ENCODE assay signal across 21 cellular contexts in the genomic region with DNA sequence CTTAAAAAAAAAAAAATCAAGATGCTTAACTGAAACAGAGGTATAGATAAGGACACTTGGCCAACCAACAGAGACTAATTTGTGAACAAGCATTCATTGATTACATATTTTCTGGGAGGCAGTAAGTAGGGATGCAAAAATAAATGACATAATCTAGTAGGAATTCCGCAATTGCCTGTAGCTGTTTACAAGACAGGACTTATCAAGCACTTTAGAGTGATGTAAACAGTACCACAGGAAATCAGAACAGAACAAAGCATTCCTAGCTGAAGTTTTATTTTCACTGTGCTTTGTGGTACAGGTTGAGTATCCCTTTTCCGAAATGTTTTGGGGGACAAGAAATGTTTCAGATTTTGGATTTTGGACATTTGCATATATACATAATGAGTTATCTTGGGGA.
DNase-seq lines count a peak whose midpoint lies in the region; ATAC-seq and TF ChIP-seq lines count a peak whose summit lies in the region.
"Had no signal": no experiment of that assay in that cellular context is flagged by ENCODE, and none has a peak within 500 bp of the region (broad histone marks: within the 10 kb centered on the region; RNA-seq: fewer than 3 reads in every experiment).

No MANE protein-coding gene starts in this region.

- H3K4me3 ChIP-seq in Panc1 (ENCODE audit: low read depth in 2 of 2, low read length in 2 of 2): no peak overlapping the region
- no peak overlapping the region for H3K4me3 ChIP-seq in fibroblast of lung (replicated peaks in 1 of 4; ENCODE audit: control extremely low read depth in 1 of 4, insufficient read depth in 1 of 4, low read depth in 3 of 4, low read length in 4 of 4)
- H3K4me3 ChIP-seq in CD8-positive, alpha-beta T cell (ENCODE audit: low read depth, low read length): no peak overlapping the region
- H3K4me3 ChIP-seq: coronary artery, pancreas, SJSA1 had no signal

- H3K9me3 Mint-ChIP-seq in CD8-positive, alpha-beta T cell: no peaks in the 10 kb centered on the region
- no peaks in the 10 kb centered on the region for H3K9me3 Mint-ChIP-seq in activated CD8-positive, alpha-beta memory T cell treated with anti-CD3 and anti-CD28 coated beads, Interleukin-2, amount 10 ng/mL, durations not matched to agents 7 days and 5 days (ENCODE audit: low read depth)
- H3K9me3 Mint-ChIP-seq: activated CD4-positive, alpha-beta memory T cell treated with anti-CD3 and anti-CD28 coated beads, Interleukin-2, amount 10 ng/mL, durations not matched to agents 7 days and 5 days; activated T-cell treated with anti-CD3 and anti-CD28 coated beads, Interleukin-2, amount 50 U/mL, for 24 hours; immature natural killer cell; naive thymus-derived CD4-positive, alpha-beta T cell; WTC11 had no signal

- no peaks in the 10 kb centered on the region for H3K27me3 Mint-ChIP-seq in CD8-positive, alpha-beta T cell (ENCODE audit: low read depth)
- H3K27me3 Mint-ChIP-seq in activated CD8-positive, alpha-beta memory T cell treated with anti-CD3 and anti-CD28 coated beads, Interleukin-2, amount 10 ng/mL, durations not matched to agents 7 days and 5 days: no peaks in the 10 kb centered on the region
- H3K27me3 Mint-ChIP-seq: activated CD4-positive, alpha-beta memory T cell treated with anti-CD3 and anti-CD28 coated beads, Interleukin-2, amount 10 ng/mL, durations not matched to agents 7 days and 5 days; activated T-cell treated with anti-CD3 and anti-CD28 coated beads, Interleukin-2, amount 50 U/mL, for 24 hours; naive thymus-derived CD4-positive, alpha-beta T cell had no signal

- H3K9ac ChIP-seq in fibroblast of lung (ENCODE audit: insufficient read depth, low read length): no peak overlapping the region

- ATAC-seq in Panc1: peak; percentile 85
- no peak for ATAC-seq in CD8-positive, alpha-beta T cell
- no peak for ATAC-seq in activated CD8-positive, alpha-beta memory T cell treated with anti-CD3 and anti-CD28 coated beads, Interleukin-2, amount 10 ng/mL, durations not matched to agents 7 days and 5 days
- ATAC-seq: naive thymus-derived CD4-positive, alpha-beta T cell; pancreas; WTC11 had no signal

- TF ChIP-seq CTCF in Panc1 (IDR thresholded peaks at IDR 0.05) (no peak), fibroblast of lung (conservative IDR thresholded peaks at IDR 0.05 in 1 of 2, IDR thresholded peaks at IDR 0.05 in 1 of 2; ENCODE audit: low read depth in 1 of 2, low read length in 2 of 2) (no peak)
- no peak for TF ChIP-seq CTCF in CD8-positive, alpha-beta T cell (IDR thresholded peaks at IDR 0.05)

- peaks cover 20% of the 10 kb centered on the region for H3K36me3 Mint-ChIP-seq in CD8-positive, alpha-beta T cell
- H3K36me3 Mint-ChIP-seq in activated CD8-positive, alpha-beta memory T cell treated with anti-CD3 and anti-CD28 coated beads, Interleukin-2, amount 10 ng/mL, durations not matched to agents 7 days and 5 days: no peaks in the 10 kb centered on the region

- peak; percentile 58 for DNase-seq in H4 (ENCODE audit: low spot score)
- no peak for DNase-seq in Panc1 (ENCODE audit: low read depth, low spot score)
- DNase-seq in fibroblast of lung (ENCODE audit: low read depth in 2 of 2): peak; percentile 12 to 20
- peak; percentile 69 for DNase-seq in pulmonary artery endothelial cell (ENCODE audit: low read depth, low spot score)
- no peak for DNase-seq in NOMO-1 treated with DMSO at 0.1 percent for 48 hours (lab: John Stamatoyannopoulos, UW; ENCODE audit: unreplicated experiment)
- no peak for DNase-seq in CD8-positive, alpha-beta T cell
- DNase-seq in activated CD8-positive, alpha-beta memory T cell treated with anti-CD3 and anti-CD28 coated beads, Interleukin-2, amount 10 ng/mL, durations not matched to agents 7 days and 5 days: no peak
- DNase-seq: activated CD4-positive, alpha-beta memory T cell treated with anti-CD3 and anti-CD28 coated beads, Interleukin-2, amount 10 ng/mL, durations not matched to agents 7 days and 5 days; activated naive CD4-positive, alpha-beta T cell treated with anti-CD3 and anti-CD28 coated beads, Interleukin-2, amount 50 U/mL, for 16 hours; activated T-cell treated with anti-CD3 and anti-CD28 coated beads, Interleukin-2, amount 50 U/mL, for 24 hours; erythroblast; immature natural killer cell; naive thymus-derived CD4-positive, alpha-beta T cell; NCI-H2081; NCI-H526; pancreas; stimulated activated CD4-positive, alpha-beta T cell treated with anti-CD3 and anti-CD28 coated beads, Interleukin-2, amount 100 ng/mL, for 24 hours; T-helper 2 cell had no signal

- no peak overlapping the region for H3K27ac Mint-ChIP-seq in CD8-positive, alpha-beta T cell
- H3K27ac Mint-ChIP-seq in activated CD8-positive, alpha-beta memory T cell treated with anti-CD3 and anti-CD28 coated beads, Interleukin-2, amount 10 ng/mL, durations not matched to agents 7 days and 5 days: no peak overlapping the region
- H3K27ac Mint-ChIP-seq: activated CD4-positive, alpha-beta memory T cell treated with anti-CD3 and anti-CD28 coated beads, Interleukin-2, amount 10 ng/mL, durations not matched to agents 7 days and 5 days; activated T-cell treated with anti-CD3 and anti-CD28 coated beads, Interleukin-2, amount 50 U/mL, for 24 hours; immature natural killer cell; naive thymus-derived CD4-positive, alpha-beta T cell; WTC11 had no signal

- H3K9me3 ChIP-seq in Panc1 (ENCODE audit: control insufficient read depth, insufficient read depth, low read depth, low read length): no peaks in the 10 kb centered on the region
- H3K9me3 ChIP-seq in fibroblast of lung (ENCODE audit: control insufficient read depth, insufficient read depth, low read depth, low read length): no peaks in the 10 kb centered on the region
- no peaks in the 10 kb centered on the region for H3K9me3 ChIP-seq in CD8-positive, alpha-beta T cell (ENCODE audit: low read length)
- H3K9me3 ChIP-seq: pancreas, SJSA1 had no signal

- POLR2A ChIA-PET in Panc1 (lab: Charles Lee): no interaction called here
- POLR2A ChIA-PET in CD8-positive, alpha-beta T cell (lab: Charles Lee): interaction anchor here (0.6 kb wide), 1 partner anchor 44 kb away, joined by 6 read pairs; no protein-coding TSS in a partner anchor

- intact Hi-C loops in Panc1 (cut with micrococcal nuclease; ENCODE audit: unreplicated experiment): no loop called here
- intact Hi-C loops in CD8-positive, alpha-beta T cell (cut with DNase I, micrococcal nuclease): no loop called here

- BruUV-seq in Panc1 (replicated peaks; lab: Mats Ljungman, UMichigan): no TSS peak

- H2AFZ ChIP-seq in fibroblast of lung (ENCODE audit: low read length): no peak overlapping the region

- H4K20me1 ChIP-seq in fibroblast of lung (ENCODE audit: control insufficient read depth, extremely low read depth, insufficient read depth, low read length): no peaks in the 10 kb centered on the region

- CTCF ChIA-PET in Panc1 (lab: Charles Lee): no interaction called here
- CTCF ChIA-PET in CD8-positive, alpha-beta T cell (lab: Charles Lee): interaction anchor here (0.9 kb wide), 1 partner anchor 11 kb away, joined by 3 read pairs; no protein-coding TSS in a partner anchor
- CTCF ChIA-PET in activated CD8-positive, alpha-beta memory T cell treated with anti-CD3 and anti-CD28 coated beads, Interleukin-2, amount 10 ng/mL, durations not matched to agents 7 days and 5 days (lab: Charles Lee): no interaction called here

- no peak overlapping the region for H3K4me3 Mint-ChIP-seq in CD8-positive, alpha-beta T cell
- H3K4me3 Mint-ChIP-seq in activated CD8-positive, alpha-beta memory T cell treated with anti-CD3 and anti-CD28 coated beads, Interleukin-2, amount 10 ng/mL, durations not matched to agents 7 days and 5 days: no peak overlapping the region
- H3K4me3 Mint-ChIP-seq: activated CD4-positive, alpha-beta memory T cell treated with anti-CD3 and anti-CD28 coated beads, Interleukin-2, amount 10 ng/mL, durations not matched to agents 7 days and 5 days; activated T-cell treated with anti-CD3 and anti-CD28 coated beads, Interleukin-2, amount 50 U/mL, for 24 hours; immature natural killer cell; naive thymus-derived CD4-positive, alpha-beta T cell; WTC11 had no signal

- H3K79me2 ChIP-seq in fibroblast of lung (ENCODE audit: control insufficient read depth, insufficient read depth, low read length): no peaks in the 10 kb centered on the region

- in situ Hi-C loops in Panc1 (cut with HindIII; ENCODE audit: low pct_unique_long_range_greater_than_20kb, low sequenced_read_pairs): no loop called here

- H3K4me2 ChIP-seq in fibroblast of lung (ENCODE audit: extremely low read depth, insufficient read depth, low read length): no peak overlapping the region

- H3K4me1 ChIP-seq in Panc1 (ENCODE audit: control insufficient read depth, insufficient read depth, low read length): peaks cover 4% of the 10 kb centered on the region; the same call in 1 of the 2 replicates
- H3K4me1 ChIP-seq in fibroblast of lung (ENCODE audit: control insufficient read depth, extremely low read depth, insufficient read depth, low read length): no peaks in the 10 kb centered on the region
- H3K4me1 ChIP-seq in CD8-positive, alpha-beta T cell (ENCODE audit: insufficient read depth, low read length): no peaks in the 10 kb centered on the region
- H3K4me1 ChIP-seq: pancreas had no signal

- H3K27ac ChIP-seq in Panc1 (ENCODE audit: low read length): no peak overlapping the region
- H3K27ac ChIP-seq in fibroblast of lung (ENCODE audit: insufficient read depth, low read length): no peak overlapping the region
- H3K27ac ChIP-seq in CD8-positive, alpha-beta T cell (ENCODE audit: low read depth, low read length): no peak overlapping the region
- H3K27ac ChIP-seq: coronary artery, pancreas, SJSA1 had no signal

- H3K36me3 ChIP-seq in Panc1 (ENCODE audit: control insufficient read depth, insufficient read depth, low read length) (no peaks in the 10 kb centered on the region), fibroblast of lung (ENCODE audit: control insufficient read depth, insufficient read depth, low read length) (peaks cover 2% of the 10 kb centered on the region)
- peaks cover 3% of the 10 kb centered on the region for H3K36me3 ChIP-seq in CD8-positive, alpha-beta T cell (ENCODE audit: insufficient read depth, low read length)
- H3K36me3 ChIP-seq: pancreas had no signal

- H3K4me1 Mint-ChIP-seq in CD8-positive, alpha-beta T cell (ENCODE audit: low read depth): no peaks in the 10 kb centered on the region
- H3K4me1 Mint-ChIP-seq in activated CD8-positive, alpha-beta memory T cell treated with anti-CD3 and anti-CD28 coated beads, Interleukin-2, amount 10 ng/mL, durations not matched to agents 7 days and 5 days: peaks cover 6% of the 10 kb centered on the region
- H3K4me1 Mint-ChIP-seq: immature natural killer cell; naive thymus-derived CD4-positive, alpha-beta T cell had no signal

- no peaks in the 10 kb centered on the region for H3K27me3 ChIP-seq in Panc1 (ENCODE audit: control insufficient read depth, insufficient read depth, low read length)
- H3K27me3 ChIP-seq in fibroblast of lung (ENCODE audit: control insufficient read depth, insufficient read depth, low read length): no peaks in the 10 kb centered on the region
- H3K27me3 ChIP-seq in CD8-positive, alpha-beta T cell (ENCODE audit: insufficient read depth, low read length): no peaks in the 10 kb centered on the region
- H3K27me3 ChIP-seq: pancreas, SJSA1 had no signal

Comparison
In these comparisons a context has a peak if more than half of its experiments do, and no peak if none do; other contexts are left out.
1. DNase-seq: peak in H4 (single experiment), fibroblast of lung (2 of 2) and pulmonary artery endothelial cell (single experiment); none in Panc1 (single experiment), NOMO-1 treated with DMSO at 0.1 percent for 48 hours (single experiment), CD8-positive, alpha-beta T cell (0 of 7) and activated CD8-positive, alpha-beta memory T cell treated with anti-CD3 and anti-CD28 coated beads, Interleukin-2, amount 10 ng/mL, durations not matched to agents 7 days and 5 days (single experiment).